In genomic region chr13:74891610-74892009, GRCh38 we compare ENCODE assay signal across 14 cellular contexts.
DNase-seq lines count a peak whose midpoint lies in the region; ATAC-seq and TF ChIP-seq lines count a peak whose summit lies in the region.
"Had no signal": no experiment of that assay in that cellular context is flagged by ENCODE, and none has a peak within 500 bp of the region (broad histone marks: within the 10 kb centered on the region; RNA-seq: fewer than 3 reads in every experiment).

No MANE protein-coding gene starts in this region.

- DNase-seq in DMS153 (lab: John Stamatoyannopoulos, UW), result peak; percentile 82
- DNase-seq in MG63, result peak; percentile 9
- DNase-seq in mammary epithelial cell, result peak; percentile 65
- DNase-seq in lung microvascular endothelial cell (ENCODE audit: low read depth in 2 of 2), result peak; percentile 18 to 77
- no peak for DNase-seq in naive thymus-derived CD8-positive, alpha-beta T cell
- no peak for DNase-seq in endothelial cell (ENCODE audit: low spot score)
- DNase-seq: activated CD8-positive, alpha-beta memory T cell treated with anti-CD3 and anti-CD28 coated beads, Interleukin-2, amount 50 U/mL, for 4 hours; C1 segment of cervical spinal cord; colonic mucosa; NCI-H1694; sigmoid colon had no signal

- H3K27ac ChIP-seq in mammary epithelial cell (ENCODE audit: insufficient read depth, low read depth, low read length), result no peak overlapping the region
- H3K27ac ChIP-seq: colonic mucosa, sigmoid colon had no signal

- 38% methylated on average over 5 of the region's 5 CpGs for WGBS in mammary epithelial cell (ENCODE audit: low coverage, missing lambda C conversion rate)

- no peaks in the 10 kb centered on the region for H3K9me3 ChIP-seq in MG63
- H3K9me3 ChIP-seq in mammary epithelial cell (replicated peaks; ENCODE audit: insufficient read depth, low read length), result no peaks in the 10 kb centered on the region
- H3K9me3 ChIP-seq: colonic mucosa, sigmoid colon had no signal

- BruUV-seq in mammary epithelial cell (replicated peaks; lab: Mats Ljungman, UMichigan), result no TSS peak

- no peak overlapping the region for H3K4me3 ChIP-seq in MG63
- no peak overlapping the region for H3K4me3 ChIP-seq in mammary epithelial cell (replicated peaks in 1 of 3; ENCODE audit: insufficient read depth in 1 of 3, low read depth in 2 of 3, low read length in 3 of 3)
- H3K4me3 ChIP-seq: colonic mucosa, sigmoid colon had no signal

- dilution Hi-C loops in mammary epithelial cell (cut with HindIII; ENCODE audit: low sequenced_read_pairs), result no loop called here

- no peaks in the 10 kb centered on the region for H3K36me3 Mint-ChIP-seq in naive thymus-derived CD8-positive, alpha-beta T cell
- no peaks in the 10 kb centered on the region for H3K36me3 Mint-ChIP-seq in endothelial cell (ENCODE audit: low read depth, unreplicated experiment)
- H3K36me3 Mint-ChIP-seq: activated naive CD4-positive, alpha-beta T cell treated with anti-CD3 and anti-CD28 coated beads, Interleukin-2, amount 50 U/mL, for 72 hours had no signal

- no peaks in the 10 kb centered on the region for H3K27me3 ChIP-seq in MG63
- no peaks in the 10 kb centered on the region for H3K27me3 ChIP-seq in mammary epithelial cell (ENCODE audit: insufficient read depth, low read length)
- H3K27me3 ChIP-seq: colonic mucosa, sigmoid colon had no signal

- peaks cover 0 to 8% (median 3%) of the 10 kb centered on the region in 4 donors for H3K4me1 Mint-ChIP-seq in naive thymus-derived CD8-positive, alpha-beta T cell
- H3K4me1 Mint-ChIP-seq in endothelial cell (ENCODE audit: unreplicated experiment), result peaks cover 2% of the 10 kb centered on the region

- TF ChIP-seq CTCF in mammary epithelial cell (conservative IDR thresholded peaks at IDR 0.05 in 1 of 2, IDR thresholded peaks at IDR 0.05 in 1 of 2; ENCODE audit: extremely low read depth in 1 of 2, insufficient read depth in 1 of 2, low read depth in 1 of 2, low read length in 2 of 2) (no peak), endothelial cell (IDR thresholded peaks at IDR 0.05; ENCODE audit: unreplicated experiment) (no peak)

- in situ Hi-C loops in mammary epithelial cell (cut with MboI; ENCODE audit: low sequenced_read_pairs in 2 of 2), result no loop called here

- no peak overlapping the region for H3K4me3 Mint-ChIP-seq in naive thymus-derived CD8-positive, alpha-beta T cell
- H3K4me3 Mint-ChIP-seq in endothelial cell (ENCODE audit: unreplicated experiment), result no peak overlapping the region

- no peak overlapping the region for H3K9ac ChIP-seq in mammary epithelial cell (ENCODE audit: insufficient read depth, low read length)

- POLR2A ChIA-PET in naive thymus-derived CD8-positive, alpha-beta T cell (lab: Charles Lee), result no interaction called here

- no peaks in the 10 kb centered on the region for H3K79me2 ChIP-seq in mammary epithelial cell (ENCODE audit: insufficient read depth, low read length)

- H3K36me3 ChIP-seq in MG63 (no peaks in the 10 kb centered on the region), mammary epithelial cell (ENCODE audit: insufficient read depth, low read length) (no peaks in the 10 kb centered on the region)
- H3K36me3 ChIP-seq: colonic mucosa, sigmoid colon had no signal

- H4K20me1 ChIP-seq in mammary epithelial cell (ENCODE audit: insufficient read depth, low read length), result no peaks in the 10 kb centered on the region

- H2AFZ ChIP-seq in mammary epithelial cell (ENCODE audit: low read depth, low read length), result peak overlapping the region; percentile 74

- no peak overlapping the region for H3K27ac Mint-ChIP-seq in naive thymus-derived CD8-positive, alpha-beta T cell
- no peak overlapping the region for H3K27ac Mint-ChIP-seq in endothelial cell (ENCODE audit: unreplicated experiment)
- H3K27ac Mint-ChIP-seq: activated naive CD4-positive, alpha-beta T cell treated with anti-CD3 and anti-CD28 coated beads, Interleukin-2, amount 50 U/mL, for 72 hours had no signal

- CTCF ChIA-PET in mammary epithelial cell (lab: Charles Lee; ENCODE audit: low non-redundant PET), result no interaction called here

- no peaks in the 10 kb centered on the region for H3K9me3 Mint-ChIP-seq in naive thymus-derived CD8-positive, alpha-beta T cell
- H3K9me3 Mint-ChIP-seq in endothelial cell (ENCODE audit: unreplicated experiment), result no peaks in the 10 kb centered on the region
- H3K9me3 Mint-ChIP-seq: activated naive CD4-positive, alpha-beta T cell treated with anti-CD3 and anti-CD28 coated beads, Interleukin-2, amount 50 U/mL, for 72 hours had no signal

- intact Hi-C loops in mammary epithelial cell (cut with micrococcal nuclease), result no loop called here

- ATAC-seq in naive thymus-derived CD8-positive, alpha-beta T cell, result no peak
- ATAC-seq in HG03095 (IDR thresholded peaks at IDR 0.05; ENCODE audit: unreplicated experiment) (no peak), HG03520 (IDR thresholded peaks at IDR 0.05; ENCODE audit: unreplicated experiment) (no peak)
- ATAC-seq: activated naive CD4-positive, alpha-beta T cell treated with anti-CD3 and anti-CD28 coated beads, Interleukin-2, amount 50 U/mL, for 72 hours had no signal

- H3K4me2 ChIP-seq in mammary epithelial cell (ENCODE audit: insufficient read depth, low read depth, low read length), result no peak overlapping the region

- peaks cover 21% of the 10 kb centered on the region for H3K4me1 ChIP-seq in mammary epithelial cell (ENCODE audit: insufficient read depth, low read length)
- H3K4me1 ChIP-seq: colonic mucosa, sigmoid colon had no signal

- H3K27me3 Mint-ChIP-seq in naive thymus-derived CD8-positive, alpha-beta T cell, result peaks cover 0 to 13% (median 4%) of the 10 kb centered on the region in 5 donors
- H3K27me3 Mint-ChIP-seq in endothelial cell (ENCODE audit: unreplicated experiment), result no peaks in the 10 kb centered on the region

Comparison
In these comparisons a context has a peak if more than half of its experiments do, and no peak if none do; other contexts are left out.
1. DNase-seq: peak in DMS153 (single experiment), MG63 (single experiment), mammary epithelial cell (single experiment) and lung microvascular endothelial cell (2 of 2); none in naive thymus-derived CD8-positive, alpha-beta T cell (0 of 10) and endothelial cell (single experiment).